In genomic region chr18:55663891-55664290, GRCh38 we compare ENCODE assay signal across 31 cellular contexts.
"Had no signal": no experiment of that assay in that cellular context is flagged by ENCODE, and none has a peak within 500 bp of the region (broad histone marks: within the 10 kb centered on the region; RNA-seq: fewer than 3 reads in every experiment).

No MANE protein-coding gene starts in this region.

- H3K9me3 ChIP-seq: adrenal gland, body of pancreas, esophagus squamous epithelium had no signal

- ATAC-seq: activated naive CD8-positive, alpha-beta T cell treated with anti-CD3 and anti-CD28 coated beads, Interleukin-2, amount 50 U/mL, for 24 hours; activated T-cell treated with anti-CD3 and anti-CD28 coated beads, Interleukin-2, amount 50 U/mL, for 72 hours; body of pancreas; effector memory CD8-positive, alpha-beta T cell; WTC11 had no signal

- H3K27me3 Mint-ChIP-seq: activated CD4-positive, alpha-beta memory T cell treated with anti-CD3 and anti-CD28 coated beads, Interleukin-2, amount 10 ng/mL, durations not matched to agents 7 days and 5 days; activated CD4-positive, alpha-beta T cell treated with anti-CD3 and anti-CD28 coated beads, Interleukin-2, amount 10 ng/mL, durations not matched to agents 7 days and 5 days; activated naive CD4-positive, alpha-beta T cell treated with anti-CD3 and anti-CD28 coated beads, Interleukin-2, amount 50 U/mL, for 24 hours; activated naive CD8-positive, alpha-beta T cell treated with anti-CD3 and anti-CD28 coated beads, Interleukin-2, amount 50 U/mL, for 24 hours; activated T-cell treated with anti-CD3 and anti-CD28 coated beads, Interleukin-2, amount 50 U/mL, for 24 hours; effector memory CD8-positive, alpha-beta T cell had no signal

- H3K4me3 ChIP-seq: adrenal gland, body of pancreas, esophagus squamous epithelium had no signal

- FAIRE-seq: colon, frontal cortex had no signal

- H3K4me3 Mint-ChIP-seq: activated CD4-positive, alpha-beta memory T cell treated with anti-CD3 and anti-CD28 coated beads, Interleukin-2, amount 10 ng/mL, durations not matched to agents 7 days and 5 days; activated CD4-positive, alpha-beta T cell treated with anti-CD3 and anti-CD28 coated beads, Interleukin-2, amount 10 ng/mL, durations not matched to agents 7 days and 5 days; activated naive CD4-positive, alpha-beta T cell treated with anti-CD3 and anti-CD28 coated beads for 36 hours; activated naive CD4-positive, alpha-beta T cell treated with anti-CD3 and anti-CD28 coated beads, Interleukin-2, amount 50 U/mL, for 24 hours; activated naive CD8-positive, alpha-beta T cell treated with anti-CD3 and anti-CD28 coated beads for 36 hours; activated naive CD8-positive, alpha-beta T cell treated with anti-CD3 and anti-CD28 coated beads, Interleukin-2, amount 50 U/mL, for 24 hours; activated T-cell treated with anti-CD3 and anti-CD28 coated beads, Interleukin-2, amount 50 U/mL, for 24 hours; activated T-cell treated with anti-CD3 and anti-CD28 coated beads, Interleukin-2, amount 50 U/mL, for 72 hours; effector memory CD8-positive, alpha-beta T cell; WTC11 had no signal

- H3K27ac Mint-ChIP-seq: activated CD4-positive, alpha-beta memory T cell treated with anti-CD3 and anti-CD28 coated beads, Interleukin-2, amount 10 ng/mL, durations not matched to agents 7 days and 5 days; activated CD4-positive, alpha-beta T cell treated with anti-CD3 and anti-CD28 coated beads, Interleukin-2, amount 10 ng/mL, durations not matched to agents 7 days and 5 days; activated naive CD4-positive, alpha-beta T cell treated with anti-CD3 and anti-CD28 coated beads for 36 hours; activated naive CD4-positive, alpha-beta T cell treated with anti-CD3 and anti-CD28 coated beads, Interleukin-2, amount 50 U/mL, for 24 hours; activated naive CD8-positive, alpha-beta T cell treated with anti-CD3 and anti-CD28 coated beads for 36 hours; activated naive CD8-positive, alpha-beta T cell treated with anti-CD3 and anti-CD28 coated beads, Interleukin-2, amount 50 U/mL, for 24 hours; activated T-cell treated with anti-CD3 and anti-CD28 coated beads, Interleukin-2, amount 50 U/mL, for 24 hours; activated T-cell treated with anti-CD3 and anti-CD28 coated beads, Interleukin-2, amount 50 U/mL, for 72 hours; effector memory CD8-positive, alpha-beta T cell; WTC11 had no signal

- H3K27ac ChIP-seq: adrenal gland, body of pancreas, esophagus squamous epithelium, VCaP had no signal

- DNase-seq: activated CD4-positive, alpha-beta memory T cell treated with anti-CD3 and anti-CD28 coated beads, Interleukin-2, amount 10 ng/mL, durations not matched to agents 7 days and 5 days; activated CD4-positive, alpha-beta T cell treated with anti-CD3 and anti-CD28 coated beads for 1 hour; activated CD4-positive, alpha-beta T cell treated with anti-CD3 and anti-CD28 coated beads for 4 hours; activated CD4-positive, alpha-beta T cell treated with anti-CD3 and anti-CD28 coated beads, Interleukin-2, amount 10 ng/mL, durations not matched to agents 7 days and 5 days; activated CD4-positive, alpha-beta T cell treated with anti-CD3 and anti-CD28 coated beads, Interleukin-2, amount 50 U/mL, for 4 hours; activated CD8-positive, alpha-beta memory T cell treated with anti-CD3 and anti-CD28 coated beads, Interleukin-2, amount 50 U/mL, for 48 hours; activated naive CD4-positive, alpha-beta T cell treated with anti-CD3 and anti-CD28 coated beads for 36 hours; activated naive CD8-positive, alpha-beta T cell treated with anti-CD3 and anti-CD28 coated beads for 36 hours; activated naive CD8-positive, alpha-beta T cell treated with anti-CD3 and anti-CD28 coated beads, Interleukin-2, amount 50 U/mL, for 24 hours; activated T-cell treated with anti-CD3 and anti-CD28 coated beads for 4 hours; activated T-cell treated with anti-CD3 and anti-CD28 coated beads, Interleukin-2, amount 50 U/mL, for 24 hours; activated T-cell treated with anti-CD3 and anti-CD28 coated beads, Interleukin-2, amount 50 U/mL, for 72 hours; adrenal gland; amygdala; aorta; body of pancreas; caudate nucleus; cortex of kidney; dermis blood vessel endothelial cell; effector CD4-positive, alpha-beta T cell; effector memory CD8-positive, alpha-beta T cell; erythroblast; esophagus squamous epithelium; foreskin fibroblast; head of caudate nucleus; T-helper 2 cell had no signal

- H3K36me3 Mint-ChIP-seq: activated naive CD4-positive, alpha-beta T cell treated with anti-CD3 and anti-CD28 coated beads, Interleukin-2, amount 50 U/mL, for 24 hours; activated naive CD8-positive, alpha-beta T cell treated with anti-CD3 and anti-CD28 coated beads for 36 hours had no signal

- H3K4me1 Mint-ChIP-seq: activated CD4-positive, alpha-beta memory T cell treated with anti-CD3 and anti-CD28 coated beads, Interleukin-2, amount 10 ng/mL, durations not matched to agents 7 days and 5 days; activated CD4-positive, alpha-beta T cell treated with anti-CD3 and anti-CD28 coated beads, Interleukin-2, amount 10 ng/mL, durations not matched to agents 7 days and 5 days; activated naive CD4-positive, alpha-beta T cell treated with anti-CD3 and anti-CD28 coated beads, Interleukin-2, amount 50 U/mL, for 24 hours; activated naive CD8-positive, alpha-beta T cell treated with anti-CD3 and anti-CD28 coated beads for 36 hours; activated naive CD8-positive, alpha-beta T cell treated with anti-CD3 and anti-CD28 coated beads, Interleukin-2, amount 50 U/mL, for 24 hours; WTC11 had no signal

- H3K36me3 ChIP-seq: adrenal gland, esophagus squamous epithelium had no signal

- H3K27me3 ChIP-seq: adrenal gland, body of pancreas, esophagus squamous epithelium had no signal

- H3K4me1 ChIP-seq: adrenal gland, body of pancreas, esophagus squamous epithelium had no signal

- H3K9me3 Mint-ChIP-seq: activated CD4-positive, alpha-beta T cell treated with anti-CD3 and anti-CD28 coated beads, Interleukin-2, amount 10 ng/mL, durations not matched to agents 7 days and 5 days; activated naive CD4-positive, alpha-beta T cell treated with anti-CD3 and anti-CD28 coated beads for 36 hours; activated naive CD4-positive, alpha-beta T cell treated with anti-CD3 and anti-CD28 coated beads, Interleukin-2, amount 50 U/mL, for 24 hours; activated naive CD8-positive, alpha-beta T cell treated with anti-CD3 and anti-CD28 coated beads for 36 hours; activated naive CD8-positive, alpha-beta T cell treated with anti-CD3 and anti-CD28 coated beads, Interleukin-2, amount 50 U/mL, for 24 hours had no signal
